Comparison of ENCODE assay signal across 1 cellular context in the genomic region with DNA sequence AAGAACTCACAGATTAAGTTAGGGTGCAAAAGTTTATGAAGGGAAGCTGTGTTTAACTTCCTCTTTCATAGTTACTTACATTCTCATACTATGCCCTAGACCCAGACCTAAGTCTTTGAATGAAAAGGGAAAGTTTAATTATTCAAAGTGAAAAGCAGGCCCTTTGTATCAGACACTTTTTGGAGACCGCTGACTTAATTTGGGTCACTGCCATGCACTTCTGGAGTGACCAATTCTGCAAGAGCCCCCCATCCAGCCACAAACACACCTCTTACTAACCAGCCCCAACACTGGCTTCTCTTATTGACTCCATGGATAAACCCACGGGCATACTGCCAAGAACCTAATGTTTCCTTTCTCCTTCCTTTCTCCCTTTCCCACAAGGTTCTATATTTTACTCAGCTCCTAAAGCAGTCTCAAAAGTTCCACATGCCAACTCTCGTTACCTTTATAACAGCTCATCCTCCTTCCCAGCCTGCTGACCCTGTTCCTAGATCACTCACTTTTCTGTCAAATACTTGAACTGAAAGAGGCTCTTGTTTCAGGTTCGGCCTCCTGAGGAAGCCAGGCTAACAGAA.
A peak's percentile ranks its signal among the peaks of the same experiment; 100 is the strongest.
TF ChIP-seq lines count a peak whose summit lies in the region.

No MANE protein-coding gene starts in this region.

TF ChIP-seq in GM12878, 131 proteins besides CTCF, POLR2A, EP300 and RAD21 (continued from another document):
- TF ChIP-seq, protein P1, sequence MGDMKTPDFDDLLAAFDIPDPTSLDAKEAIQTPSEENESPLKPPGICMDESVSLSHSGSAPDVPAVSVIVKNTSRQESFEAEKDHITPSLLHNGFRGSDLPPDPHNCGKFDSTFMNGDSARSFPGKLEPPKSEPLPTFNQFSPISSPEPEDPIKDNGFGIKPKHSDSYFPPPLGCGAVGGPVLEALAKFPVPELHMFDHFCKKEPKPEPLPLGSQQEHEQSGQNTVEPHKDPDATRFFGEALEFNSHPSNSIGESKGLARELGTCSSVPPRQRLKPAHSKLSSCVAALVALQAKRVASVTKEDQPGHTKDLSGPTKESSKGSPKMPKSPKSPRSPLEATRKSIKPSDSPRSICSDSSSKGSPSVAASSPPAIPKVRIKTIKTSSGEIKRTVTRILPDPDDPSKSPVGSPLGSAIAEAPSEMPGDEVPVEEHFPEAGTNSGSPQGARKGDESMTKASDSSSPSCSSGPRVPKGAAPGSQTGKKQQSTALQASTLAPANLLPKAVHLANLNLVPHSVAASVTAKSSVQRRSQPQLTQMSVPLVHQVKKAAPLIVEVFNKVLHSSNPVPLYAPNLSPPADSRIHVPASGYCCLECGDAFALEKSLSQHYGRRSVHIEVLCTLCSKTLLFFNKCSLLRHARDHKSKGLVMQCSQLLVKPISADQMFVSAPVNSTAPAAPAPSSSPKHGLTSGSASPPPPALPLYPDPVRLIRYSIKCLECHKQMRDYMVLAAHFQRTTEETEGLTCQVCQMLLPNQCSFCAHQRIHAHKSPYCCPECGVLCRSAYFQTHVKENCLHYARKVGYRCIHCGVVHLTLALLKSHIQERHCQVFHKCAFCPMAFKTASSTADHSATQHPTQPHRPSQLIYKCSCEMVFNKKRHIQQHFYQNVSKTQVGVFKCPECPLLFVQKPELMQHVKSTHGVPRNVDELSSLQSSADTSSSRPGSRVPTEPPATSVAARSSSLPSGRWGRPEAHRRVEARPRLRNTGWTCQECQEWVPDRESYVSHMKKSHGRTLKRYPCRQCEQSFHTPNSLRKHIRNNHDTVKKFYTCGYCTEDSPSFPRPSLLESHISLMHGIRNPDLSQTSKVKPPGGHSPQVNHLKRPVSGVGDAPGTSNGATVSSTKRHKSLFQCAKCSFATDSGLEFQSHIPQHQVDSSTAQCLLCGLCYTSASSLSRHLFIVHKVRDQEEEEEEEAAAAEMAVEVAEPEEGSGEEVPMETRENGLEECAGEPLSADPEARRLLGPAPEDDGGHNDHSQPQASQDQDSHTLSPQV (IDR thresholded peaks at IDR 0.05) = no peak
- TF ChIP-seq, protein P2, sequence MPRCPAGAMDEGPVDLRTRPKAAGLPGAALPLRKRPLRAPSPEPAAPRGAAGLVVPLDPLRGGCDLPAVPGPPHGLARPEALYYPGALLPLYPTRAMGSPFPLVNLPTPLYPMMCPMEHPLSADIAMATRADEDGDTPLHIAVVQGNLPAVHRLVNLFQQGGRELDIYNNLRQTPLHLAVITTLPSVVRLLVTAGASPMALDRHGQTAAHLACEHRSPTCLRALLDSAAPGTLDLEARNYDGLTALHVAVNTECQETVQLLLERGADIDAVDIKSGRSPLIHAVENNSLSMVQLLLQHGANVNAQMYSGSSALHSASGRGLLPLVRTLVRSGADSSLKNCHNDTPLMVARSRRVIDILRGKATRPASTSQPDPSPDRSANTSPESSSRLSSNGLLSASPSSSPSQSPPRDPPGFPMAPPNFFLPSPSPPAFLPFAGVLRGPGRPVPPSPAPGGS (IDR thresholded peaks at IDR 0.05; ENCODE audit: borderline replicate concordance, insufficient read depth, low read depth, low read length, poor library complexity, severe bottlenecking) = peak; percentile 41
- TF ChIP-seq ZBTB40 (IDR thresholded peaks at IDR 0.05; ENCODE audit: borderline replicate concordance) = no peak; the same call in 1 of the 2 replicates
- TF ChIP-seq EED (IDR thresholded peaks at IDR 0.05; ENCODE audit: low read depth) = peak; percentile 91
- peak; percentile 46; the same call in 1 of the 2 replicates for TF ChIP-seq MTA3 (IDR thresholded peaks at IDR 0.05; ENCODE audit: borderline replicate concordance, low read length)
- TF ChIP-seq, protein P3, sequence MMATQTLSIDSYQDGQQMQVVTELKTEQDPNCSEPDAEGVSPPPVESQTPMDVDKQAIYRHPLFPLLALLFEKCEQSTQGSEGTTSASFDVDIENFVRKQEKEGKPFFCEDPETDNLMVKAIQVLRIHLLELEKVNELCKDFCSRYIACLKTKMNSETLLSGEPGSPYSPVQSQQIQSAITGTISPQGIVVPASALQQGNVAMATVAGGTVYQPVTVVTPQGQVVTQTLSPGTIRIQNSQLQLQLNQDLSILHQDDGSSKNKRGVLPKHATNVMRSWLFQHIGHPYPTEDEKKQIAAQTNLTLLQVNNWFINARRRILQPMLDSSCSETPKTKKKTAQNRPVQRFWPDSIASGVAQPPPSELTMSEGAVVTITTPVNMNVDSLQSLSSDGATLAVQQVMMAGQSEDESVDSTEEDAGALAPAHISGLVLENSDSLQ (IDR thresholded peaks at IDR 0.05) = 0 out of 2 replicates have a peak, but pooled peaks have one; percentile 16
- no peak for TF ChIP-seq YY1 (IDR thresholded peaks at IDR 0.05; ENCODE audit: low read depth, low read length)
- no peak for TF ChIP-seq ESRRA (IDR thresholded peaks at IDR 0.05; ENCODE audit: low read length)
- TF ChIP-seq, protein P4, sequence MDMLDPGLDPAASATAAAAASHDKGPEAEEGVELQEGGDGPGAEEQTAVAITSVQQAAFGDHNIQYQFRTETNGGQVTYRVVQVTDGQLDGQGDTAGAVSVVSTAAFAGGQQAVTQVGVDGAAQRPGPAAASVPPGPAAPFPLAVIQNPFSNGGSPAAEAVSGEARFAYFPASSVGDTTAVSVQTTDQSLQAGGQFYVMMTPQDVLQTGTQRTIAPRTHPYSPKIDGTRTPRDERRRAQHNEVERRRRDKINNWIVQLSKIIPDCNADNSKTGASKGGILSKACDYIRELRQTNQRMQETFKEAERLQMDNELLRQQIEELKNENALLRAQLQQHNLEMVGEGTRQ (IDR thresholded peaks at IDR 0.05; ENCODE audit: borderline replicate concordance, low read depth, low read length) = no peak
- TF ChIP-seq, protein P5, sequence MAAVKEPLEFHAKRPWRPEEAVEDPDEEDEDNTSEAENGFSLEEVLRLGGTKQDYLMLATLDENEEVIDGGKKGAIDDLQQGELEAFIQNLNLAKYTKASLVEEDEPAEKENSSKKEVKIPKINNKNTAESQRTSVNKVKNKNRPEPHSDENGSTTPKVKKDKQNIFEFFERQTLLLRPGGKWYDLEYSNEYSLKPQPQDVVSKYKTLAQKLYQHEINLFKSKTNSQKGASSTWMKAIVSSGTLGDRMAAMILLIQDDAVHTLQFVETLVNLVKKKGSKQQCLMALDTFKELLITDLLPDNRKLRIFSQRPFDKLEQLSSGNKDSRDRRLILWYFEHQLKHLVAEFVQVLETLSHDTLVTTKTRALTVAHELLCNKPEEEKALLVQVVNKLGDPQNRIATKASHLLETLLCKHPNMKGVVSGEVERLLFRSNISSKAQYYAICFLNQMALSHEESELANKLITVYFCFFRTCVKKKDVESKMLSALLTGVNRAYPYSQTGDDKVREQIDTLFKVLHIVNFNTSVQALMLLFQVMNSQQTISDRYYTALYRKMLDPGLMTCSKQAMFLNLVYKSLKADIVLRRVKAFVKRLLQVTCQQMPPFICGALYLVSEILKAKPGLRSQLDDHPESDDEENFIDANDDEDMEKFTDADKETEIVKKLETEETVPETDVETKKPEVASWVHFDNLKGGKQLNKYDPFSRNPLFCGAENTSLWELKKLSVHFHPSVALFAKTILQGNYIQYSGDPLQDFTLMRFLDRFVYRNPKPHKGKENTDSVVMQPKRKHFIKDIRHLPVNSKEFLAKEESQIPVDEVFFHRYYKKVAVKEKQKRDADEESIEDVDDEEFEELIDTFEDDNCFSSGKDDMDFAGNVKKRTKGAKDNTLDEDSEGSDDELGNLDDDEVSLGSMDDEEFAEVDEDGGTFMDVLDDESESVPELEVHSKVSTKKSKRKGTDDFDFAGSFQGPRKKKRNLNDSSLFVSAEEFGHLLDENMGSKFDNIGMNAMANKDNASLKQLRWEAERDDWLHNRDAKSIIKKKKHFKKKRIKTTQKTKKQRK (IDR thresholded peaks at IDR 0.05; ENCODE audit: low read depth, low read length) = no peak
- TF ChIP-seq HCFC1 (IDR thresholded peaks at IDR 0.05; ENCODE audit: low read length) = no peak
- TF ChIP-seq RELA (IDR thresholded peaks at IDR 0.05; ENCODE audit: borderline replicate concordance, partially characterized antibody) = no peak
- TF ChIP-seq SIX5 (IDR thresholded peaks at IDR 0.05; ENCODE audit: low read depth, low read length, severe bottlenecking) = no peak
- TF ChIP-seq EZH2 (IDR thresholded peaks at IDR 0.05; ENCODE audit: borderline replicate concordance, control insufficient read depth, low read depth, low read length) = no peak
- TF ChIP-seq, protein P6, sequence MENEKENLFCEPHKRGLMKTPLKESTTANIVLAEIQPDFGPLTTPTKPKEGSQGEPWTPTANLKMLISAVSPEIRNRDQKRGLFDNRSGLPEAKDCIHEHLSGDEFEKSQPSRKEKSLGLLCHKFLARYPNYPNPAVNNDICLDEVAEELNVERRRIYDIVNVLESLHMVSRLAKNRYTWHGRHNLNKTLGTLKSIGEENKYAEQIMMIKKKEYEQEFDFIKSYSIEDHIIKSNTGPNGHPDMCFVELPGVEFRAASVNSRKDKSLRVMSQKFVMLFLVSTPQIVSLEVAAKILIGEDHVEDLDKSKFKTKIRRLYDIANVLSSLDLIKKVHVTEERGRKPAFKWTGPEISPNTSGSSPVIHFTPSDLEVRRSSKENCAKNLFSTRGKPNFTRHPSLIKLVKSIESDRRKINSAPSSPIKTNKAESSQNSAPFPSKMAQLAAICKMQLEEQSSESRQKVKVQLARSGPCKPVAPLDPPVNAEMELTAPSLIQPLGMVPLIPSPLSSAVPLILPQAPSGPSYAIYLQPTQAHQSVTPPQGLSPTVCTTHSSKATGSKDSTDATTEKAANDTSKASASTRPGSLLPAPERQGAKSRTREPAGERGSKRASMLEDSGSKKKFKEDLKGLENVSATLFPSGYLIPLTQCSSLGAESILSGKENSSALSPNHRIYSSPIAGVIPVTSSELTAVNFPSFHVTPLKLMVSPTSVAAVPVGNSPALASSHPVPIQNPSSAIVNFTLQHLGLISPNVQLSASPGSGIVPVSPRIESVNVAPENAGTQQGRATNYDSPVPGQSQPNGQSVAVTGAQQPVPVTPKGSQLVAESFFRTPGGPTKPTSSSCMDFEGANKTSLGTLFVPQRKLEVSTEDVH (IDR thresholded peaks at IDR 0.05; ENCODE audit: low read depth, partially characterized antibody) = no peak
- peak; percentile 78 for TF ChIP-seq MTA2 (IDR thresholded peaks at IDR 0.05; ENCODE audit: low read depth)
- peak; percentile 91 for TF ChIP-seq NFIC (IDR thresholded peaks at IDR 0.05; ENCODE audit: low read depth, low read length)
- TF ChIP-seq CREM (IDR thresholded peaks at IDR 0.05; ENCODE audit: low read depth) = peak; percentile 27; the same call in 1 of the 2 replicates
- TF ChIP-seq, protein P7, sequence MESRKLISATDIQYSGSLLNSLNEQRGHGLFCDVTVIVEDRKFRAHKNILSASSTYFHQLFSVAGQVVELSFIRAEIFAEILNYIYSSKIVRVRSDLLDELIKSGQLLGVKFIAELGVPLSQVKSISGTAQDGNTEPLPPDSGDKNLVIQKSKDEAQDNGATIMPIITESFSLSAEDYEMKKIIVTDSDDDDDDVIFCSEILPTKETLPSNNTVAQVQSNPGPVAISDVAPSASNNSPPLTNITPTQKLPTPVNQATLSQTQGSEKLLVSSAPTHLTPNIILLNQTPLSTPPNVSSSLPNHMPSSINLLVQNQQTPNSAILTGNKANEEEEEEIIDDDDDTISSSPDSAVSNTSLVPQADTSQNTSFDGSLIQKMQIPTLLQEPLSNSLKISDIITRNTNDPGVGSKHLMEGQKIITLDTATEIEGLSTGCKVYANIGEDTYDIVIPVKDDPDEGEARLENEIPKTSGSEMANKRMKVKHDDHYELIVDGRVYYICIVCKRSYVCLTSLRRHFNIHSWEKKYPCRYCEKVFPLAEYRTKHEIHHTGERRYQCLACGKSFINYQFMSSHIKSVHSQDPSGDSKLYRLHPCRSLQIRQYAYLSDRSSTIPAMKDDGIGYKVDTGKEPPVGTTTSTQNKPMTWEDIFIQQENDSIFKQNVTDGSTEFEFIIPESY (IDR thresholded peaks at IDR 0.05) = no peak
- TF ChIP-seq SPI1 (IDR thresholded peaks at IDR 0.05; ENCODE audit: borderline replicate concordance, insufficient read depth, low read depth, low read length) = peak; percentile 35; the same call in 1 of the 2 replicates
- TF ChIP-seq CEBPB (IDR thresholded peaks at IDR 0.05; ENCODE audit: borderline replicate concordance in 1 of 2, low read depth in 2 of 2, low read length in 2 of 2) = no peak
- TF ChIP-seq STAT1 (conservative IDR thresholded peaks at IDR 0.05) = no peak
- TF ChIP-seq BMI1 (IDR thresholded peaks at IDR 0.05; ENCODE audit: borderline replicate concordance) = no peak
- no peak for TF ChIP-seq RFX5 (IDR thresholded peaks at IDR 0.05; ENCODE audit: low read depth, low read length)
- TF ChIP-seq, protein P8, sequence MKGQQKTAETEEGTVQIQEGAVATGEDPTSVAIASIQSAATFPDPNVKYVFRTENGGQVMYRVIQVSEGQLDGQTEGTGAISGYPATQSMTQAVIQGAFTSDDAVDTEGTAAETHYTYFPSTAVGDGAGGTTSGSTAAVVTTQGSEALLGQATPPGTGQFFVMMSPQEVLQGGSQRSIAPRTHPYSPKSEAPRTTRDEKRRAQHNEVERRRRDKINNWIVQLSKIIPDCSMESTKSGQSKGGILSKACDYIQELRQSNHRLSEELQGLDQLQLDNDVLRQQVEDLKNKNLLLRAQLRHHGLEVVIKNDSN (IDR thresholded peaks at IDR 0.05; ENCODE audit: borderline replicate concordance, extremely low read length, insufficient read depth, low read depth, low read length) = no peak
- peak; percentile 12 for TF ChIP-seq MEF2B (IDR thresholded peaks at IDR 0.05; ENCODE audit: partially characterized antibody, poor library complexity, severe bottlenecking)
- TF ChIP-seq MXI1 (IDR thresholded peaks at IDR 0.05; ENCODE audit: low read depth, low read length) = no peak
- TF ChIP-seq SUZ12 (IDR thresholded peaks at IDR 0.05; ENCODE audit: unreplicated experiment) = no peak
- TF ChIP-seq POU2F2 (IDR thresholded peaks at IDR 0.05; ENCODE audit: borderline replicate concordance, low read depth, low read length) = no peak
